1 cellular context compared by ENCODE assay signal in the genomic region with DNA sequence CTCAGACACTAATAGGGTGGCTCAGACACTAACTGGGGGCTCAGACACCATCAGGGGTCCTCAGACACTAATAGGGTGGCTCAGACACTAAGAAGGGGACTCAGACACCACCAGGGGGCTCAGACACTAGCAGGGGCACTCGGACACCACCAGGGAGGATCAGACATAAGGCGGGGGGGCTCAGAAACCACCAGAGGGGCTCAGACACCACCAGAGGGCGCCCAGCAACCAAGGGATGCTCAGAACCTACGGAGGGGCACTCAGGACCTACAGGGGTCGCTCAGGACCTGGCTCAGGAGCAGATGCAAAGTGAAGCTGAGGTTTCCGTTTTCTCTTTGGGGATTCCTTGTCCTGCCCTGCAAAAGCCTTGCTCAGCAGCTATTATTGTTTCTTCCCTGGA.
TF ChIP-seq lines count a peak whose summit lies in the region.

No MANE protein-coding gene starts in this region.

TF ChIP-seq in WTC11, 78 proteins besides CTCF, POLR2A, EP300 and RAD21 (continued from another document):
- TF ChIP-seq, protein P1, sequence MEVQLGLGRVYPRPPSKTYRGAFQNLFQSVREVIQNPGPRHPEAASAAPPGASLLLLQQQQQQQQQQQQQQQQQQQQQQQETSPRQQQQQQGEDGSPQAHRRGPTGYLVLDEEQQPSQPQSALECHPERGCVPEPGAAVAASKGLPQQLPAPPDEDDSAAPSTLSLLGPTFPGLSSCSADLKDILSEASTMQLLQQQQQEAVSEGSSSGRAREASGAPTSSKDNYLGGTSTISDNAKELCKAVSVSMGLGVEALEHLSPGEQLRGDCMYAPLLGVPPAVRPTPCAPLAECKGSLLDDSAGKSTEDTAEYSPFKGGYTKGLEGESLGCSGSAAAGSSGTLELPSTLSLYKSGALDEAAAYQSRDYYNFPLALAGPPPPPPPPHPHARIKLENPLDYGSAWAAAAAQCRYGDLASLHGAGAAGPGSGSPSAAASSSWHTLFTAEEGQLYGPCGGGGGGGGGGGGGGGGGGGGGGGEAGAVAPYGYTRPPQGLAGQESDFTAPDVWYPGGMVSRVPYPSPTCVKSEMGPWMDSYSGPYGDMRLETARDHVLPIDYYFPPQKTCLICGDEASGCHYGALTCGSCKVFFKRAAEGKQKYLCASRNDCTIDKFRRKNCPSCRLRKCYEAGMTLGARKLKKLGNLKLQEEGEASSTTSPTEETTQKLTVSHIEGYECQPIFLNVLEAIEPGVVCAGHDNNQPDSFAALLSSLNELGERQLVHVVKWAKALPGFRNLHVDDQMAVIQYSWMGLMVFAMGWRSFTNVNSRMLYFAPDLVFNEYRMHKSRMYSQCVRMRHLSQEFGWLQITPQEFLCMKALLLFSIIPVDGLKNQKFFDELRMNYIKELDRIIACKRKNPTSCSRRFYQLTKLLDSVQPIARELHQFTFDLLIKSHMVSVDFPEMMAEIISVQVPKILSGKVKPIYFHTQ (CRISPR knock-in tag; IDR thresholded peaks at IDR 0.05) = no peak
- TF ChIP-seq RELA (CRISPR knock-in tag; IDR thresholded peaks at IDR 0.05; ENCODE audit: borderline replicate concordance) (no peak), NR3C1 (CRISPR knock-in tag; conservative IDR thresholded peaks at IDR 0.05; ENCODE audit: low read depth) (no peak), ZNF138 (CRISPR knock-in tag; conservative IDR thresholded peaks at IDR 0.05) (no peak), NFE2L1 (CRISPR knock-in tag; IDR thresholded peaks at IDR 0.05) (no peak)
- TF ChIP-seq, protein P2, sequence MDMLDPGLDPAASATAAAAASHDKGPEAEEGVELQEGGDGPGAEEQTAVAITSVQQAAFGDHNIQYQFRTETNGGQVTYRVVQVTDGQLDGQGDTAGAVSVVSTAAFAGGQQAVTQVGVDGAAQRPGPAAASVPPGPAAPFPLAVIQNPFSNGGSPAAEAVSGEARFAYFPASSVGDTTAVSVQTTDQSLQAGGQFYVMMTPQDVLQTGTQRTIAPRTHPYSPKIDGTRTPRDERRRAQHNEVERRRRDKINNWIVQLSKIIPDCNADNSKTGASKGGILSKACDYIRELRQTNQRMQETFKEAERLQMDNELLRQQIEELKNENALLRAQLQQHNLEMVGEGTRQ (CRISPR knock-in tag; IDR thresholded peaks at IDR 0.05) = no peak
